Comparison of ENCODE assay signal across 8 cellular contexts in the genomic region with DNA sequence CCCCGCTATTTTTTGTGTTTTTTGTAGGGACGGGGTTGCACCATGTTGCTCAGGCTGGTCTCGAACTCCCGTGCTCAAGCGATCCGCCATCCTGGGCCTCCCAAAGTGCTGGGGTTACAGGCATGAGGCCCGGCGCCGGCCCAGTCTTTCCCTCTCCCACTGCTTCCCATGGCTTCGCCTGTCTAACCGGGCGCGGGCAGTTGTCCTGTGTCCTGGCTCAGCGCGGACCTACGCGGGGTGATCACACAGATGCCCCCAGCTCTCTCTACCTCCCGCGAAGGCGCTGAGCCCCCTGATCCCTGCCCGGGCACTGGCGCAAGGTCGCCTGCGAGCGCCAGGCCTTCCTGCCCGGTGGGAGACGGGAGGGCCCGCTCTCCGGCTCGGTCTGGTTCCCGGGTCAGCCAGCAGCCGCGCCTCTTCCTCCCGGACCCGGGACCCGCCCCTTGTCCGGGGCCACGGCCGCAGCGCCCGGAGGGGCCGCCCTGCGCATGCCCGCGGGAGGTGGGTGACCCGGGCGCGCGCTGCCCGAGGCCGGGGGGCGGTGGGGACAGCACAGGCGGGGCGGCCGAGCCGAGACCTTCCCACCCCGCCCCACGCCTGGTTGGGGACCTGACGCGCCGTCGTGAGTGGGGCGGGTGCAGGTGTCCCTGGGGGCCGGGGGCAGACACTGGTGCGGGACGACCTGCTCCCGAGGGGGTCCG. TPM values are rescaled to one million over a fixed set of nuclear protein-coding genes. Genes with fewer than 3 reads are reported as not detected.
DNase-seq lines count a peak whose midpoint lies in the region; ATAC-seq, FAIRE-seq and TF ChIP-seq lines count a peak whose summit lies in the region.
"Not testable (repeated sequence)": the region's sequence is repeated elsewhere in the genome, so short reads cannot be mapped to it uniquely, and the experiment has no call there.

No MANE protein-coding gene starts in this region.

- H3K36me3 ChIP-seq in OCI-LY1 (ENCODE audit: insufficient read depth, low read length); astrocyte (ENCODE audit: insufficient read depth, low read length); fibroblast of lung (ENCODE audit: control insufficient read depth, insufficient read depth, low read length); iPS-20b (ENCODE audit: insufficient read depth, low read depth, low read length): not testable (repeated sequence)

- H3K4me3 Mint-ChIP-seq in astrocyte (ENCODE audit: unreplicated experiment); stimulated activated effector memory CD8-positive, alpha-beta T cell treated with anti-CD3 and anti-CD28 coated beads, Interleukin-12 subunit alpha, Interleukin-12 subunit beta, amount 100 ng/mL, for 72 hours: not testable (repeated sequence)
- H3K4me3 Mint-ChIP-seq in naive thymus-derived CD8-positive, alpha-beta T cell: peak overlapping the region in 3 of 10 donors; percentile 14 to 23 (median 16)

- H3K4me3 ChIP-seq in OCI-LY1 (ENCODE audit: low read depth, low read length, poor library complexity, severe bottlenecking) (peak overlapping the region; percentile 37), astrocyte (ENCODE audit: insufficient read depth, low read depth, low read length) (peak overlapping the region; percentile 28), fibroblast of lung (replicated peaks in 1 of 4; ENCODE audit: control extremely low read depth in 1 of 4, insufficient read depth in 1 of 4, low read depth in 3 of 4, low read length in 4 of 4) (peak overlapping the region in 2 of 4 experiments; percentile 10 to 30), iPS-20b (ENCODE audit: low read length) (peak overlapping the region; percentile 33; the same call in 1 of the 2 replicates)

- H3K27ac Mint-ChIP-seq in astrocyte (ENCODE audit: unreplicated experiment); naive thymus-derived CD8-positive, alpha-beta T cell; stimulated activated effector memory CD8-positive, alpha-beta T cell treated with anti-CD3 and anti-CD28 coated beads, Interleukin-12 subunit alpha, Interleukin-12 subunit beta, amount 100 ng/mL, for 72 hours: not testable (repeated sequence)

- not testable (repeated sequence) for H3K9me3 ChIP-seq in OCI-LY1 (ENCODE audit: low read length); astrocyte (ENCODE audit: insufficient read depth, low read depth, low read length); fibroblast of lung (ENCODE audit: control insufficient read depth, insufficient read depth, low read depth, low read length); iPS-20b (ENCODE audit: insufficient read depth, low read depth, low read length)

- not testable (repeated sequence) for H3K4me1 ChIP-seq in OCI-LY1 (ENCODE audit: insufficient read depth, low read length, severe bottlenecking); astrocyte (ENCODE audit: insufficient read depth, low read length); fibroblast of lung (ENCODE audit: control insufficient read depth, extremely low read depth, insufficient read depth, low read length); iPS-20b (ENCODE audit: insufficient read depth, low read length)

- not testable (repeated sequence) for H3K9me3 Mint-ChIP-seq in astrocyte (ENCODE audit: unreplicated experiment); naive thymus-derived CD8-positive, alpha-beta T cell; stimulated activated effector memory CD8-positive, alpha-beta T cell treated with anti-CD3 and anti-CD28 coated beads, Interleukin-12 subunit alpha, Interleukin-12 subunit beta, amount 100 ng/mL, for 72 hours

- not testable (repeated sequence) for H3K9me2 ChIP-seq in OCI-LY1 (ENCODE audit: low read depth, low read length)

- not testable (repeated sequence) for FAIRE-seq in astrocyte (lab: Jason Lieb, UNC)

- ATAC-seq in naive thymus-derived CD8-positive, alpha-beta T cell: peak; percentile 16 to 54
- peak; percentile 9 for ATAC-seq in stimulated activated effector memory CD8-positive, alpha-beta T cell treated with anti-CD3 and anti-CD28 coated beads, Interleukin-12 subunit alpha, Interleukin-12 subunit beta, amount 100 ng/mL, for 72 hours

- POLR2A ChIA-PET in naive thymus-derived CD8-positive, alpha-beta T cell (lab: Charles Lee): not testable (repeated sequence)

- not testable (repeated sequence) for H3F3A ChIP-seq in OCI-LY1 (ENCODE audit: insufficient read depth, low read length)

- not testable (repeated sequence) for TF ChIP-seq CTCF in GM20000 (IDR thresholded peaks at IDR 0.05; ENCODE audit: extremely low read depth, missing control alignments); OCI-LY1 (IDR thresholded peaks at IDR 0.05; ENCODE audit: low read length); astrocyte (IDR thresholded peaks at IDR 0.05; ENCODE audit: insufficient read depth, low read depth, low read length); fibroblast of lung (conservative IDR thresholded peaks at IDR 0.05 in 1 of 2, IDR thresholded peaks at IDR 0.05 in 1 of 2; ENCODE audit: low read depth in 1 of 2, low read length in 2 of 2)

- H3K4me2 ChIP-seq in OCI-LY1 (ENCODE audit: low read length) (peak overlapping the region; percentile 36; the same call in 1 of the 2 replicates), astrocyte (ENCODE audit: low read length) (peak overlapping the region; percentile 66)
- H3K4me2 ChIP-seq in fibroblast of lung (ENCODE audit: extremely low read depth, insufficient read depth, low read length): not testable (repeated sequence)

- not testable (repeated sequence) for H4K20me1 ChIP-seq in OCI-LY1 (ENCODE audit: insufficient read depth, low read length); astrocyte (ENCODE audit: insufficient read depth, low read length); fibroblast of lung (ENCODE audit: control insufficient read depth, extremely low read depth, insufficient read depth, low read length)

- H3K27me3 ChIP-seq in OCI-LY1 (ENCODE audit: insufficient read depth, low read length); astrocyte (ENCODE audit: insufficient read depth, low read length); fibroblast of lung (ENCODE audit: control insufficient read depth, insufficient read depth, low read length); iPS-20b (ENCODE audit: insufficient read depth, low read length): not testable (repeated sequence)

- not testable (repeated sequence) for H3K36me3 Mint-ChIP-seq in astrocyte (ENCODE audit: low read depth, unreplicated experiment); naive thymus-derived CD8-positive, alpha-beta T cell; stimulated activated effector memory CD8-positive, alpha-beta T cell treated with anti-CD3 and anti-CD28 coated beads, Interleukin-12 subunit alpha, Interleukin-12 subunit beta, amount 100 ng/mL, for 72 hours

- H2AFZ ChIP-seq in OCI-LY1 (ENCODE audit: low read length); fibroblast of lung (ENCODE audit: low read length): not testable (repeated sequence)
- H2AFZ ChIP-seq in astrocyte (ENCODE audit: low read depth, low read length): peak overlapping the region; percentile 41

- not testable (repeated sequence) for H3K79me2 ChIP-seq in OCI-LY1 (ENCODE audit: insufficient read depth, low read length); astrocyte (ENCODE audit: insufficient read depth, low read length); fibroblast of lung (ENCODE audit: control insufficient read depth, insufficient read depth, low read length)

- H3K27ac ChIP-seq in OCI-LY1 (ENCODE audit: low read depth, low read length, poor library complexity, severe bottlenecking); astrocyte (ENCODE audit: low read depth, low read length); fibroblast of lung (ENCODE audit: insufficient read depth, low read length); iPS-20b (ENCODE audit: low read length): not testable (repeated sequence)

- not testable (repeated sequence) for H3K9ac ChIP-seq in OCI-LY1 (ENCODE audit: low read length); iPS-20b (ENCODE audit: low read depth, low read length)
- H3K9ac ChIP-seq in astrocyte (ENCODE audit: low read length) (peak overlapping the region; percentile 23), fibroblast of lung (ENCODE audit: insufficient read depth, low read length) (peak overlapping the region; percentile 23)

- not testable (repeated sequence) for H3K4me1 Mint-ChIP-seq in astrocyte (ENCODE audit: low read depth, unreplicated experiment); naive thymus-derived CD8-positive, alpha-beta T cell; stimulated activated effector memory CD8-positive, alpha-beta T cell treated with anti-CD3 and anti-CD28 coated beads, Interleukin-12 subunit alpha, Interleukin-12 subunit beta, amount 100 ng/mL, for 72 hours

- DNase-seq in AG08396 (ENCODE audit: low spot score) (peak; percentile 53), GM20000 (ENCODE audit: low spot score) (peak; percentile 67), fibroblast of lung (ENCODE audit: low read depth in 2 of 2) (peak in 1 of 2 donors; percentile 29)
- not testable (repeated sequence) for DNase-seq in astrocyte (ENCODE audit: low read depth); naive thymus-derived CD8-positive, alpha-beta T cell; stimulated activated effector memory CD8-positive, alpha-beta T cell treated with anti-CD3 and anti-CD28 coated beads, Interleukin-12 subunit alpha, Interleukin-12 subunit beta, amount 100 ng/mL, for 72 hours (ENCODE audit: low spot score in 2 of 2)

- not testable (repeated sequence) for H3K27me3 Mint-ChIP-seq in astrocyte (ENCODE audit: low read depth, unreplicated experiment); naive thymus-derived CD8-positive, alpha-beta T cell

RNA-seq across cellular contexts. Expression of gene CLEC18A, which starts 14.0 kb away (rescaled TPM):
- total RNA-seq in astrocyte (3.4 and 5.7 TPM in 2 replicates), fibroblast of lung (under 0.01 and 0.33 TPM in 2 replicates)
- polyA plus RNA-seq in fibroblast of lung: 0.07 TPM in 1 of 2 replicates, not detected in the other
- not detected in 2 replicates for polyA plus RNA-seq in fibroblast of lung (2012)
- polyA minus RNA-seq in fibroblast of lung (ENCODE audit: low replicate concordance): not detected in 2 replicates
- 1 to 10 TPM; 1.2 to 1.3 TPM for total RNA-seq in naive thymus-derived CD8-positive, alpha-beta T cell
- polyA plus RNA-seq in naive thymus-derived CD8-positive, alpha-beta T cell: under 1 TPM in 2 of 3 donors, not detected in 1; 0.08 to 0.42 TPM
